ENCODE assay signal across 13 cellular contexts in genomic region chr13:79937311-79938243, GRCh38.
DNase-seq lines count a peak whose midpoint lies in the region; ATAC-seq and TF ChIP-seq lines count a peak whose summit lies in the region.
"Had no signal": no experiment of that assay in that cellular context is flagged by ENCODE, and none has a peak within 500 bp of the region (broad histone marks: within the 10 kb centered on the region; RNA-seq: fewer than 3 reads in every experiment).

No MANE protein-coding gene starts in this region.

- H3K27me3 ChIP-seq in SJCRH30 (no peaks in the 10 kb centered on the region), duodenal mucosa (ENCODE audit: control insufficient read depth in 1 of 2, insufficient read depth in 2 of 2, low read length in 2 of 2) (no peaks in the 10 kb centered on the region), tibial artery (no peaks in the 10 kb centered on the region)
- H3K27me3 ChIP-seq: cardiac muscle cell, thyroid gland had no signal

- H3K4me3 ChIP-seq in SJCRH30 = no peak overlapping the region
- no peak overlapping the region for H3K4me3 ChIP-seq in duodenal mucosa (ENCODE audit: low read depth in 1 of 2, low read length in 2 of 2)
- H3K4me3 ChIP-seq in tibial artery = no peak overlapping the region
- H3K4me3 ChIP-seq: cardiac muscle cell, thyroid gland had no signal

- no peak overlapping the region for H3K9ac ChIP-seq in duodenal mucosa (ENCODE audit: low read depth in 1 of 2, low read length in 2 of 2)

- no peaks in the 10 kb centered on the region for H3K27me3 Mint-ChIP-seq in activated T-cell treated with anti-CD3 and anti-CD28 coated beads, Interleukin-2, amount 50 U/mL, for 4 hours (ENCODE audit: low read depth)

- ATAC-seq in activated T-cell treated with anti-CD3 and anti-CD28 coated beads, Interleukin-2, amount 50 U/mL, for 4 hours = no peak

- no peaks in the 10 kb centered on the region for H3K36me3 Mint-ChIP-seq in activated T-cell treated with anti-CD3 and anti-CD28 coated beads, Interleukin-2, amount 50 U/mL, for 4 hours (ENCODE audit: insufficient read depth)

- H3K4me3 Mint-ChIP-seq in activated T-cell treated with anti-CD3 and anti-CD28 coated beads, Interleukin-2, amount 50 U/mL, for 4 hours = no peak overlapping the region

- H3K9me3 Mint-ChIP-seq in activated T-cell treated with anti-CD3 and anti-CD28 coated beads, Interleukin-2, amount 50 U/mL, for 4 hours = peaks cover 4% of the 10 kb centered on the region

- H3K4me1 ChIP-seq in SJCRH30 (peaks cover 24% of the 10 kb centered on the region), duodenal mucosa (ENCODE audit: control insufficient read depth in 1 of 2, insufficient read depth in 2 of 2, low read length in 2 of 2) (no peaks in the 10 kb centered on the region), tibial artery (peaks cover 0 to 33% (median 15%) of the 10 kb centered on the region in 4 donors)
- H3K4me1 ChIP-seq: thyroid gland had no signal

- H3K36me3 ChIP-seq in SJCRH30 (no peaks in the 10 kb centered on the region), duodenal mucosa (ENCODE audit: control insufficient read depth in 1 of 2, insufficient read depth in 2 of 2, low read length in 2 of 2) (no peaks in the 10 kb centered on the region), tibial artery (no peaks in the 10 kb centered on the region)
- H3K36me3 ChIP-seq: cardiac muscle cell, thyroid gland had no signal

- intact Hi-C loops in tibial artery (cut with DNase I; ENCODE audit: low total_unique reads) = no loop called here

- no peaks in the 10 kb centered on the region for H3K4me1 Mint-ChIP-seq in activated T-cell treated with anti-CD3 and anti-CD28 coated beads, Interleukin-2, amount 50 U/mL, for 4 hours (ENCODE audit: low read depth)

- no peak for DNase-seq in SJCRH30
- peak; percentile 60 for DNase-seq in midbrain (lab: John Stamatoyannopoulos, UW)
- DNase-seq in tibial artery = no peak
- DNase-seq in activated T-cell treated with anti-CD3 and anti-CD28 coated beads, Interleukin-2, amount 50 U/mL, for 4 hours = no peak
- DNase-seq in KG1 (lab: John Stamatoyannopoulos, UW) = no peak
- DNase-seq in dedifferentiated amniotic fluid mesenchymal stem cell (ENCODE audit: extremely low spot score) = no peak
- DNase-seq: activated CD8-positive, alpha-beta memory T cell treated with anti-CD3 and anti-CD28 coated beads, Interleukin-2, amount 50 U/mL, for 48 hours; DMS79 treated with DMSO at 0.1 percent for 48 hours; NCI-H2081; stimulated activated CD4-positive, alpha-beta T cell treated with anti-CD3 and anti-CD28 coated beads, Interleukin-2, amount 100 ng/mL, for 48 hours; thyroid gland had no signal

- H3K27ac ChIP-seq in SJCRH30 (peak overlapping the region; percentile 77), duodenal mucosa (ENCODE audit: low read depth, low read length) (peak overlapping the region; percentile 43), tibial artery (peak overlapping the region; percentile 66 to 77)
- H3K27ac ChIP-seq: cardiac muscle cell had no signal

- H3K9me3 ChIP-seq in SJCRH30 (replicated peaks) (no peaks in the 10 kb centered on the region), duodenal mucosa (ENCODE audit: control insufficient read depth in 1 of 2, low read length in 2 of 2) (no peaks in the 10 kb centered on the region), tibial artery (no peaks in the 10 kb centered on the region)
- H3K9me3 ChIP-seq: thyroid gland had no signal

- TF ChIP-seq CTCF in tibial artery (IDR thresholded peaks at IDR 0.05) = no peak
